ENCODE assay signal across 19 cellular contexts in genomic region chr13:40749327-40749726, GRCh38. TPM values are rescaled to one million over a fixed set of nuclear protein-coding genes. Genes with fewer than 3 reads are reported as not detected.
A peak's percentile ranks its signal among the peaks of the same experiment; 100 is the strongest.
DNase-seq lines count a peak whose midpoint lies in the region; ATAC-seq and TF ChIP-seq lines count a peak whose summit lies in the region.
"Had no signal": no experiment of that assay in that cellular context is flagged by ENCODE, and none has a peak within 500 bp of the region (broad histone marks: within the 10 kb centered on the region; RNA-seq: fewer than 3 reads in every experiment).

No MANE protein-coding gene starts in this region.

- no peak overlapping the region for H2AFZ ChIP-seq in GM23248
- no peak overlapping the region for H2AFZ ChIP-seq in hepatocyte

- H3K9me2 ChIP-seq in GM23248 (ENCODE audit: insufficient read depth) (no peaks in the 10 kb centered on the region), hepatocyte (replicated peaks; ENCODE audit: insufficient read depth) (no peaks in the 10 kb centered on the region)

- TF ChIP-seq CTCF in AG04450 (IDR thresholded peaks at IDR 0.05; ENCODE audit: low read depth, low read length) (peak; percentile 30; the same call in 1 of the 2 replicates), astrocyte of the spinal cord (IDR thresholded peaks at IDR 0.05; ENCODE audit: low read depth, low read length) (peak; percentile 16), hepatocyte (IDR thresholded peaks at IDR 0.05; ENCODE audit: poor library complexity) (peak; percentile 22)

- H3K4me2 ChIP-seq in GM23248 (ENCODE audit: unreplicated experiment) (no peak overlapping the region), hepatocyte (no peak overlapping the region)

- no peak overlapping the region for H3K4me3 ChIP-seq in AG04450 (ENCODE audit: low read depth, low read length)
- no peak overlapping the region for H3K4me3 ChIP-seq in GM23248
- H3K4me3 ChIP-seq in astrocyte of the spinal cord (ENCODE audit: low read depth, low read length), result no peak overlapping the region
- no peak overlapping the region for H3K4me3 ChIP-seq in hepatocyte
- H3K4me3 ChIP-seq: Peyer's patch had no signal

- no peaks in the 10 kb centered on the region for H4K20me1 ChIP-seq in GM23248 (ENCODE audit: insufficient read depth)
- no peaks in the 10 kb centered on the region for H4K20me1 ChIP-seq in hepatocyte (ENCODE audit: insufficient read depth, poor library complexity, severe bottlenecking)

- 91 to 93% methylated on average over 1 of the region's 1 CpG for WGBS in GM23248 (ENCODE audit: low coverage in 1 of 2, low lambda C conversion rate in 2 of 2, missing lambda C conversion rate in 2 of 2), 2 experiments
- WGBS in hepatocyte (ENCODE audit: low lambda C conversion rate, missing lambda C conversion rate), result 100% methylated on average over 1 of the region's 1 CpG

- DNase-seq in AG04450 (ENCODE audit: low read depth, low spot score) (no peak), GM23248 (peak; percentile 4), astrocyte of the spinal cord (ENCODE audit: low read depth, low spot score) (no peak), hepatocyte (ENCODE audit: low spot score) (no peak), middle frontal gyrus (ENCODE audit: extremely low spot score, low spot score) (no peak), retina (no peak), NCI-H510A (lab: John Stamatoyannopoulos, UW) (no peak)
- DNase-seq: activated CD4-positive, CD25-positive, alpha-beta regulatory T cell; activated CD8-positive, alpha-beta memory T cell treated with anti-CD3 and anti-CD28 coated beads for 24 hours; amniotic stem cell; NCI-H2081 treated with DMSO at 0.1 percent for 48 hours; NCI-H526 treated with DMSO at 0.1 percent for 48 hours; Peyer's patch; stimulated activated CD4-positive, alpha-beta T cell treated with anti-CD3 and anti-CD28 coated beads, Interleukin-2, amount 100 ng/mL, for 48 hours; substantia nigra; T-helper 1 cell had no signal

- in situ Hi-C loops in GM23248 (cut with MboI) (no loop called here), astrocyte of the spinal cord (cut with HindIII; ENCODE audit: low sequenced_read_pairs) (no loop called here)

- H3F3A ChIP-seq in GM23248 (ENCODE audit: insufficient read depth), result no peaks in the 10 kb centered on the region

- POLR2A ChIA-PET in AG04450 (lab: Yijun Ruan, JAX), result interaction anchor here (0.6 kb wide), 1 partner anchor 15 kb away, joined by 5 read pairs; no protein-coding TSS in a partner anchor

- H3K79me2 ChIP-seq in GM23248 (ENCODE audit: insufficient read depth) (no peaks in the 10 kb centered on the region), hepatocyte (no peaks in the 10 kb centered on the region)

- no peaks in the 10 kb centered on the region for H3K27me3 ChIP-seq in AG04450 (ENCODE audit: control insufficient read depth, insufficient read depth, low read length)
- H3K27me3 ChIP-seq in GM23248 (replicated peaks; ENCODE audit: insufficient read depth), result no peaks in the 10 kb centered on the region
- H3K27me3 ChIP-seq in hepatocyte, result no peaks in the 10 kb centered on the region
- H3K27me3 ChIP-seq: Peyer's patch had no signal

- H3K27ac ChIP-seq in AG04450 (ENCODE audit: low read depth, low read length) (no peak overlapping the region), GM23248 (no peak overlapping the region), hepatocyte (no peak overlapping the region)
- H3K27ac ChIP-seq: Peyer's patch had no signal

- H3K9ac ChIP-seq in GM23248, result no peak overlapping the region

- H3K36me3 ChIP-seq in GM23248 (ENCODE audit: low read depth) (peaks cover 28% of the 10 kb centered on the region; the same call in 1 of the 2 replicates), hepatocyte (replicated peaks; ENCODE audit: insufficient read depth, low read depth) (no peaks in the 10 kb centered on the region)

- H3K4me1 ChIP-seq in GM23248 (ENCODE audit: insufficient read depth), result no peaks in the 10 kb centered on the region
- no peaks in the 10 kb centered on the region for H3K4me1 ChIP-seq in hepatocyte (ENCODE audit: insufficient read depth)
- H3K4me1 ChIP-seq: Peyer's patch had no signal

- CTCF ChIA-PET in AG04450 (lab: Charles Lee), result interaction anchor here (0.6 kb wide), 1 partner anchor 159 kb away, joined by 3 read pairs; no protein-coding TSS in a partner anchor

- H3K9me3 ChIP-seq in AG04450 (ENCODE audit: control insufficient read depth, insufficient read depth, low read length) (no peaks in the 10 kb centered on the region), GM23248 (ENCODE audit: low read depth) (no peaks in the 10 kb centered on the region), hepatocyte (ENCODE audit: low read depth) (no peaks in the 10 kb centered on the region)
- H3K9me3 ChIP-seq: Peyer's patch had no signal

- no peak for ATAC-seq in GM19397 (IDR thresholded peaks at IDR 0.05; ENCODE audit: unreplicated experiment)
- ATAC-seq: activated T-helper 17 cell treated with anti-CD3 and anti-CD28 coated beads, Interleukin-2, amount 50 U/mL, for 72 hours; esophagus mucosa had no signal

RNA-seq across cellular contexts. Expression of gene MRPS31, which starts 21.7 kb away (rescaled TPM):
- polyA plus RNA-seq in AG04450 (2011; rRNA removed), result 16.5 and 22.8 TPM in 2 replicates
- polyA minus RNA-seq in AG04450 (2011; rRNA and poly(A)+ RNA removed), result 6.0 and 10.8 TPM in 2 replicates
- 2.9 and 9.8 TPM in 2 replicates for total RNA-seq in GM23248 (2014; rRNA removed; shearing (Covaris generic))
- 14.7 and 16.6 TPM in 2 replicates for polyA plus RNA-seq in GM23248 (2016; fragmentation: Nextera tagmentation; extraction: Ambion mirVana)
- total RNA-seq in hepatocyte, result 30.4 and 34.6 TPM in 2 replicates
- 23.7 and 27.7 TPM in 2 replicates for polyA plus RNA-seq in hepatocyte

RNA-seq across cellular contexts. Expression of gene SLC25A15, which starts 40.1 kb away (rescaled TPM):
- polyA plus RNA-seq in AG04450 (2011; rRNA removed) (8.1 and 9.9 TPM in 2 replicates), GM23248 (2016; fragmentation: Nextera tagmentation; extraction: Ambion mirVana) (12.6 and 12.7 TPM in 2 replicates), hepatocyte (9.9 and 11.5 TPM in 2 replicates)
- polyA minus RNA-seq in AG04450 (2011; rRNA and poly(A)+ RNA removed), result 14.8 and 20.0 TPM in 2 replicates
- total RNA-seq in GM23248 (2014; rRNA removed; shearing (Covaris generic)), result 24.4 and 29.1 TPM in 2 replicates
- total RNA-seq in hepatocyte, result 19.5 and 24.3 TPM in 2 replicates
